7 cellular contexts compared by ENCODE assay signal in the genomic region with DNA sequence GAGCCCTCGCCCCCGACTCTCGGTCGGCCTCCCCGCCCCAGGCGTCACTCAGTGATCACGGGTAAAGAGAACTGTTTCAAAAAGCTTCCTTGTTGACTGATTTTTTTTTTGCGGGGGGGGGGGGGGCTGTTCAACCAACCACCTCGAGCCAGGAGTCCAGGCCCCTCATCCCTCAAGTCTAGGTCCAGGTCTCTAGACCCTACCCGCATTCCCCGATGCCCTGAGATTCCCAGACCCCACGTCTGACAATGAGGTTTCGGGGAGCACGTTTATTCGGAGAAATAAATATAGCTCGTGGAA. TPM values are rescaled to one million over a fixed set of nuclear protein-coding genes. Genes with fewer than 3 reads are reported as not detected.
A peak's percentile ranks its signal among the peaks of the same experiment; 100 is the strongest.
DNase-seq lines count a peak whose midpoint lies in the region; ATAC-seq, FAIRE-seq and TF ChIP-seq lines count a peak whose summit lies in the region.
"Had no signal": no experiment of that assay in that cellular context is flagged by ENCODE, and none has a peak within 500 bp of the region (broad histone marks: within the 10 kb centered on the region; RNA-seq: fewer than 3 reads in every experiment).

No MANE protein-coding gene starts in this region.

- FAIRE-seq in GM12878 (lab: Jason Lieb, UNC): no peak

- no peak for TF ChIP-seq CTCF in GM12878 (IDR thresholded peaks at IDR 0.05 in 2 of 3, conservative IDR thresholded peaks at IDR 0.05 in 1 of 3; ENCODE audit: control insufficient read depth in 2 of 3, extremely low read depth in 1 of 3, insufficient read depth in 1 of 3, low read depth in 3 of 3, low read length in 3 of 3)

- POLR2A ChIA-PET in GM12878 (lab: Charles Lee): interaction anchor here (0.5 to 0.6 kb wide), 2 partner anchors 34 kb away, joined by 6 to 8 read pairs; no protein-coding TSS in a partner anchor
- POLR2A ChIA-PET in naive thymus-derived CD8-positive, alpha-beta T cell (lab: Charles Lee): interaction anchor here (0.5 to 1.3 kb wide), 3 partner anchors 29 to 340 kb away, joined by 4 to 7 read pairs (median 4); partner anchors contain the start of genes BCAT2 and LIN7B

- H3K27ac Mint-ChIP-seq in naive thymus-derived CD8-positive, alpha-beta T cell: no peak overlapping the region

- no peak for TF ChIP-seq EP300 in GM12878 (IDR thresholded peaks at IDR 0.05; ENCODE audit: borderline replicate concordance in 1 of 2, control insufficient read depth in 1 of 2, low read depth in 2 of 2, low read length in 2 of 2)

- H3K27ac ChIP-seq in GM12878 (ENCODE audit: control insufficient read depth, insufficient read depth): no peak overlapping the region

- H4K20me1 ChIP-seq in GM12878 (ENCODE audit: control insufficient read depth, insufficient read depth): no peaks in the 10 kb centered on the region

- no peaks in the 10 kb centered on the region for H3K79me2 ChIP-seq in GM12878 (ENCODE audit: control insufficient read depth, insufficient read depth, low read length)

- ATAC-seq in GM12878 (no peak), GM18502 (IDR thresholded peaks at IDR 0.05; ENCODE audit: poor library complexity, unreplicated experiment) (no peak)
- no peak for ATAC-seq in naive thymus-derived CD8-positive, alpha-beta T cell

- peak overlapping the region; percentile 12 to 88 (median 74) for H3K4me3 Mint-ChIP-seq in naive thymus-derived CD8-positive, alpha-beta T cell

- H3K9ac ChIP-seq in GM12878 (ENCODE audit: control insufficient read depth, insufficient read depth, low read length): no peak overlapping the region

- H3K4me2 ChIP-seq in GM12878 (ENCODE audit: control insufficient read depth, insufficient read depth): peak overlapping the region; percentile 82; the same call in 1 of the 2 replicates

- H3K36me3 ChIP-seq in GM12878 (ENCODE audit: control insufficient read depth in 2 of 2, insufficient read depth in 2 of 2, low read length in 1 of 2): no peaks in the 10 kb centered on the region

- H3K4me1 Mint-ChIP-seq in naive thymus-derived CD8-positive, alpha-beta T cell: peaks cover 19 to 41% (median 34%) of the 10 kb centered on the region in 4 donors

- no TSS peak for BruUV-seq in GM12878 (replicated peaks; lab: Mats Ljungman, UMichigan)

- no peak for TF ChIP-seq POLR2A in GM12878 (IDR thresholded peaks at IDR 0.05; ENCODE audit: low read depth, low read length)

- intact Hi-C loops in GM12878 (cut with micrococcal nuclease; ENCODE audit: unreplicated experiment): no loop called here

- H3K4me3 ChIP-seq in GM12878: peak overlapping the region; percentile 63; the same call in 1 of the 2 replicates

- 8% methylated on average over 15 of the region's 16 CpGs for WGBS in GM12878 (ENCODE audit: insufficient coverage, insufficient replicate concordance, low lambda C conversion rate, missing lambda C conversion rate)

- RAD21 ChIA-PET in GM12878 (lab: Charles Lee; ENCODE audit: unreplicated experiment): interaction anchor here (1.1 to 1.6 kb wide), 2 partner anchors 23 to 157 kb away, joined by 3 to 5 read pairs; partner anchors contain the start of gene RUVBL2

- peaks cover 29 to 87% (median 67%) of the 10 kb centered on the region in 5 donors for H3K27me3 Mint-ChIP-seq in naive thymus-derived CD8-positive, alpha-beta T cell

- peaks cover 4% of the 10 kb centered on the region; the same call in 2 of the 3 replicates for H3K9me3 ChIP-seq in GM12878 (replicated peaks; ENCODE audit: control insufficient read depth, insufficient read depth, low read length)

- TF ChIP-seq RAD21 in GM12878 (IDR thresholded peaks at IDR 0.05; ENCODE audit: insufficient read depth, low read depth, low read length): no peak

- CTCF ChIA-PET in GM12878 (lab: Yijun Ruan, JAX): interaction anchor here (0.8 to 1.9 kb wide), 3 partner anchors 48 to 57 kb away, joined by 3 to 7 read pairs (median 5); no protein-coding TSS in a partner anchor

- peaks cover 0 to 14% (median 2%) of the 10 kb centered on the region in 9 donors for H3K9me3 Mint-ChIP-seq in naive thymus-derived CD8-positive, alpha-beta T cell

- DNase-seq in DMS53 treated with DMSO at 0.1 percent for 48 hours (lab: John Stamatoyannopoulos, UW; ENCODE audit: unreplicated experiment) (peak; percentile 28), GM12878 (ENCODE audit: low read depth, low spot score) (no peak), GOT3 (lab: John Stamatoyannopoulos, UW) (no peak), T-helper 9 cell (no peak)
- no peak for DNase-seq in naive thymus-derived CD8-positive, alpha-beta T cell

- peaks cover 6 to 22% of the 10 kb centered on the region in 2 experiments for H3K27me3 ChIP-seq in GM12878 (replicated peaks in 1 of 2; ENCODE audit: control insufficient read depth in 2 of 2, insufficient read depth in 2 of 2, low read length in 1 of 2)

- no peak overlapping the region for H2AFZ ChIP-seq in GM12878 (ENCODE audit: control insufficient read depth, low read depth, low read length)

- SMC1A ChIA-PET in GM12878 (lab: Charles Lee; ENCODE audit: uncharacterized antibody, unreplicated experiment): interaction anchor here (1.2 kb wide), 1 partner anchor 48 kb away, joined by 4 read pairs; no protein-coding TSS in a partner anchor

- H3K4me1 ChIP-seq in GM12878 (ENCODE audit: control insufficient read depth, insufficient read depth, low read length): peaks cover 10% of the 10 kb centered on the region

- in situ Hi-C loops in GM12878 (cut with MboI): no loop called here

- H3K36me3 Mint-ChIP-seq in naive thymus-derived CD8-positive, alpha-beta T cell: peaks cover 0 to 7% (median 4%) of the 10 kb centered on the region in 3 donors

RNA-seq across cellular contexts. Expression of gene HRC, which starts 4.3 kb away (rescaled TPM):
- total RNA-seq in GM12878 (2013; cell fraction: nucleolus; rRNA removed): not detected in 2 replicates
- not detected in 2 replicates for total RNA-seq in GM12878 (2014; rRNA removed)
- total RNA-seq in GM12878 (2014; rRNA removed; fragmentation: Illumina TruSeq; extraction: Trizol): not detected in 2 replicates
- total RNA-seq in GM12878 (2021): not detected in 2 replicates
- not detected for polyA plus RNA-seq in GM12878 (2011; ENCODE audit: low read depth)
- polyA plus RNA-seq in GM12878 (2011; rRNA removed): not detected in 2 replicates
- not detected in 2 replicates for polyA plus RNA-seq in GM12878 (2011; cell fraction: cytosol; rRNA removed)
- polyA plus RNA-seq in GM12878 (2011; cell fraction: nucleus; rRNA removed): not detected in 2 replicates
- not detected in 2 replicates for polyA plus RNA-seq in GM12878 (2012)
- polyA plus RNA-seq in GM12878 (2014; fragmentation: Illumina TruSeq; extraction: Trizol): not detected in 2 replicates
- not detected for polyA plus RNA-seq in GM12878 (2014; fragmentation: Nextera tagmentation; extraction: Ambion mirVana)
- polyA plus RNA-seq in GM12878 (2014; rRNA removed): not detected in 2 replicates
- polyA plus RNA-seq in GM12878 (2016; fragmentation: Nextera tagmentation; extraction: Ambion mirVana): under 1 TPM in 1 of 2 experiments, not detected in 1; 0.10 TPM
- not detected in 2 replicates for polyA minus RNA-seq in GM12878 (2011; rRNA and poly(A)+ RNA removed)
- polyA minus RNA-seq in GM12878 (2011; cell fraction: cytosol; rRNA and poly(A)+ RNA removed): not detected in 2 replicates
- not detected in 2 replicates for polyA minus RNA-seq in GM12878 (2011; cell fraction: nucleus; rRNA and poly(A)+ RNA removed)
- not detected for total RNA-seq in naive thymus-derived CD8-positive, alpha-beta T cell
- polyA plus RNA-seq in naive thymus-derived CD8-positive, alpha-beta T cell: not detected

RNA-seq across cellular contexts. Expression of gene TRPM4, which starts 6.7 kb away (rescaled TPM):
- not detected in 2 replicates for total RNA-seq in GM12878 (2013; cell fraction: nucleolus; rRNA removed)
- total RNA-seq in GM12878 (2014; rRNA removed) (0.54 TPM in 1 of 2 replicates, not detected in the other), GM12878 (2014; rRNA removed; fragmentation: Illumina TruSeq; extraction: Trizol) (not detected in 2 replicates), GM12878 (2021) (0.10 and 0.32 TPM in 2 replicates)
- not detected for polyA plus RNA-seq in GM12878 (2011; ENCODE audit: low read depth)
- polyA plus RNA-seq in GM12878 (2011; rRNA removed) (0.14 TPM in 1 of 2 replicates, not detected in the other), GM12878 (2014; fragmentation: Illumina TruSeq; extraction: Trizol) (not detected in 2 replicates), GM12878 (2014; fragmentation: Nextera tagmentation; extraction: Ambion mirVana) (not detected), GM12878 (2014; rRNA removed) (0.64 TPM in 1 of 2 replicates, not detected in the other), GM12878 (2016; fragmentation: Nextera tagmentation; extraction: Ambion mirVana) (under 1 TPM in 1 of 2 experiments, not detected in 1; 0.15 TPM)
- polyA plus RNA-seq in GM12878 (2011; cell fraction: cytosol; rRNA removed): not detected in 2 replicates
- 0.04 TPM in 1 of 2 replicates, not detected in the other for polyA plus RNA-seq in GM12878 (2011; cell fraction: nucleus; rRNA removed)
- 0.03 TPM in 1 of 2 replicates, not detected in the other for polyA plus RNA-seq in GM12878 (2012)
- polyA minus RNA-seq in GM12878 (2011; rRNA and poly(A)+ RNA removed): not detected in 2 replicates
- not detected in 2 replicates for polyA minus RNA-seq in GM12878 (2011; cell fraction: cytosol; rRNA and poly(A)+ RNA removed)
- not detected in 2 replicates for polyA minus RNA-seq in GM12878 (2011; cell fraction: nucleus; rRNA and poly(A)+ RNA removed)
- not detected for total RNA-seq in naive thymus-derived CD8-positive, alpha-beta T cell
- polyA plus RNA-seq in naive thymus-derived CD8-positive, alpha-beta T cell: not detected

RNA-seq across cellular contexts. Expression of gene PPFIA3, which starts 31.6 kb away (rescaled TPM):
- total RNA-seq in GM12878 (2013; cell fraction: nucleolus; rRNA removed): 3.5 and 5.8 TPM in 2 replicates
- total RNA-seq in GM12878 (2014; rRNA removed) (0.73 and 0.87 TPM in 2 replicates), GM12878 (2014; rRNA removed; fragmentation: Illumina TruSeq; extraction: Trizol) (0.40 and 0.60 TPM in 2 replicates), GM12878 (2021) (1.3 and 1.7 TPM in 2 replicates)
- 0.41 TPM for polyA plus RNA-seq in GM12878 (2011; ENCODE audit: low read depth)
- polyA plus RNA-seq in GM12878 (2011; rRNA removed) (0.71 and 0.79 TPM in 2 replicates), GM12878 (2014; fragmentation: Illumina TruSeq; extraction: Trizol) (0.21 TPM in 1 of 2 replicates, not detected in the other), GM12878 (2014; fragmentation: Nextera tagmentation; extraction: Ambion mirVana) (not detected), GM12878 (2014; rRNA removed) (0.62 and 1.3 TPM in 2 replicates), GM12878 (2016; fragmentation: Nextera tagmentation; extraction: Ambion mirVana) (under 1 TPM in 1 of 2 experiments, not detected in 1; 0.11 TPM)
- 0.81 and 1.2 TPM in 2 replicates for polyA plus RNA-seq in GM12878 (2011; cell fraction: cytosol; rRNA removed)
- polyA plus RNA-seq in GM12878 (2011; cell fraction: nucleus; rRNA removed): 6.1 and 6.5 TPM in 2 replicates
- 0.69 and 1.0 TPM in 2 replicates for polyA plus RNA-seq in GM12878 (2012)
- 1.0 and 1.4 TPM in 2 replicates for polyA minus RNA-seq in GM12878 (2011; rRNA and poly(A)+ RNA removed)
- 0.52 and 1.3 TPM in 2 replicates for polyA minus RNA-seq in GM12878 (2011; cell fraction: cytosol; rRNA and poly(A)+ RNA removed)
- 1.2 and 3.8 TPM in 2 replicates for polyA minus RNA-seq in GM12878 (2011; cell fraction: nucleus; rRNA and poly(A)+ RNA removed)
- 1 to 10 TPM; 3.6 to 4.7 TPM for total RNA-seq in naive thymus-derived CD8-positive, alpha-beta T cell
- polyA plus RNA-seq in naive thymus-derived CD8-positive, alpha-beta T cell: under 1 TPM in 2 of 3 donors, not detected in 1; 0.20 to 0.58 TPM

RNA-seq across cellular contexts. Expression of gene C19orf73, which starts 32.0 kb away (rescaled TPM):
- total RNA-seq in GM12878 (2013; cell fraction: nucleolus; rRNA removed): 0.69 and 1.2 TPM in 2 replicates
- total RNA-seq in GM12878 (2014; rRNA removed) (0.98 and 1.2 TPM in 2 replicates), GM12878 (2014; rRNA removed; fragmentation: Illumina TruSeq; extraction: Trizol) (0.49 and 0.60 TPM in 2 replicates), GM12878 (2021) (0.74 and 0.90 TPM in 2 replicates)
- polyA plus RNA-seq in GM12878 (2011; ENCODE audit: low read depth): not detected
- polyA plus RNA-seq in GM12878 (2011; rRNA removed) (0.29 and 0.54 TPM in 2 replicates), GM12878 (2014; fragmentation: Illumina TruSeq; extraction: Trizol) (0.65 TPM in 1 of 2 replicates, not detected in the other), GM12878 (2014; fragmentation: Nextera tagmentation; extraction: Ambion mirVana) (under 1 TPM; 0.20 to 0.69 TPM), GM12878 (2014; rRNA removed) (1.0 and 2.1 TPM in 2 replicates), GM12878 (2016; fragmentation: Nextera tagmentation; extraction: Ambion mirVana) (1 to 10 TPM; 1.6 to 2.0 TPM)
- 1.4 and 2.0 TPM in 2 replicates for polyA plus RNA-seq in GM12878 (2011; cell fraction: cytosol; rRNA removed)
- 2.3 and 3.4 TPM in 2 replicates for polyA plus RNA-seq in GM12878 (2011; cell fraction: nucleus; rRNA removed)
- 0.51 and 0.55 TPM in 2 replicates for polyA plus RNA-seq in GM12878 (2012)
- polyA minus RNA-seq in GM12878 (2011; rRNA and poly(A)+ RNA removed): 0.66 and 3.6 TPM in 2 replicates
- not detected in 2 replicates for polyA minus RNA-seq in GM12878 (2011; cell fraction: cytosol; rRNA and poly(A)+ RNA removed)
- 2.7 and 4.1 TPM in 2 replicates for polyA minus RNA-seq in GM12878 (2011; cell fraction: nucleus; rRNA and poly(A)+ RNA removed)
- total RNA-seq in naive thymus-derived CD8-positive, alpha-beta T cell: 1 to 10 TPM; 1.6 TPM
- 1 to 10 TPM; 3.0 to 7.0 (median 5.7) TPM for polyA plus RNA-seq in naive thymus-derived CD8-positive, alpha-beta T cell
- total RNA-seq: myocyte had no signal

RNA-seq across cellular contexts. Expression of gene LIN7B, which starts 36.7 kb away (rescaled TPM):
- 0.67 TPM in 1 of 2 replicates, not detected in the other for total RNA-seq in GM12878 (2013; cell fraction: nucleolus; rRNA removed)
- 1.5 and 1.9 TPM in 2 replicates for total RNA-seq in GM12878 (2014; rRNA removed)
- total RNA-seq in GM12878 (2014; rRNA removed; fragmentation: Illumina TruSeq; extraction: Trizol): 0.63 and 1.1 TPM in 2 replicates
- 1.8 and 2.9 TPM in 2 replicates for total RNA-seq in GM12878 (2021)
- polyA plus RNA-seq in GM12878 (2011; ENCODE audit: low read depth): not detected
- polyA plus RNA-seq in GM12878 (2011; rRNA removed): 0.50 and 0.88 TPM in 2 replicates
- polyA plus RNA-seq in GM12878 (2011; cell fraction: cytosol; rRNA removed): 1.2 and 1.8 TPM in 2 replicates
- 2.2 and 4.1 TPM in 2 replicates for polyA plus RNA-seq in GM12878 (2011; cell fraction: nucleus; rRNA removed)
- polyA plus RNA-seq in GM12878 (2012): 1.4 and 1.5 TPM in 2 replicates
- polyA plus RNA-seq in GM12878 (2014; fragmentation: Illumina TruSeq; extraction: Trizol): not detected in 2 replicates
- under 1 TPM in 1 of 2 experiments, not detected in 1; 0.15 TPM for polyA plus RNA-seq in GM12878 (2014; fragmentation: Nextera tagmentation; extraction: Ambion mirVana)
- polyA plus RNA-seq in GM12878 (2014; rRNA removed): 2.6 and 3.2 TPM in 2 replicates
- polyA plus RNA-seq in GM12878 (2016; fragmentation: Nextera tagmentation; extraction: Ambion mirVana): 1 to 10 TPM; 3.0 to 3.5 TPM
- 0.67 and 0.80 TPM in 2 replicates for polyA minus RNA-seq in GM12878 (2011; rRNA and poly(A)+ RNA removed)
- polyA minus RNA-seq in GM12878 (2011; cell fraction: cytosol; rRNA and poly(A)+ RNA removed): 4.3 TPM in 1 of 2 replicates, not detected in the other
- 0.77 and 1.8 TPM in 2 replicates for polyA minus RNA-seq in GM12878 (2011; cell fraction: nucleus; rRNA and poly(A)+ RNA removed)
- total RNA-seq in naive thymus-derived CD8-positive, alpha-beta T cell: 10 to 100 TPM; 15.7 to 16.2 TPM
- polyA plus RNA-seq in naive thymus-derived CD8-positive, alpha-beta T cell: 1 to 10 TPM; 5.5 to 9.2 (median 5.6) TPM
